Comparison of ENCODE assay signal across 8 cellular contexts in genomic region chr2:235779444-235779896, GRCh38.
DNase-seq lines count a peak whose midpoint lies in the region; ATAC-seq, FAIRE-seq and TF ChIP-seq lines count a peak whose summit lies in the region.

No MANE protein-coding gene starts in this region.

- intact Hi-C loops in Caco-2 (cut with micrococcal nuclease; ENCODE audit: unreplicated experiment) = loop anchor here (1.0 kb wide), 1 partner anchor 402 kb away; no protein-coding TSS in a partner anchor
- intact Hi-C loops in kidney (cut with DNase I) = no loop called here

- H3K36me3 ChIP-seq in Caco-2 (ENCODE audit: control insufficient read depth, insufficient read depth, low read length) = no peaks in the 10 kb centered on the region
- H3K36me3 ChIP-seq in kidney (ENCODE audit: control insufficient read depth in 1 of 2, insufficient read depth in 2 of 2, low read length in 2 of 2) = no peaks in the 10 kb centered on the region

- H3K9me3 Mint-ChIP-seq in Caco-2 (ENCODE audit: unreplicated experiment) = no peaks in the 10 kb centered on the region

- H3K27me3 ChIP-seq in Caco-2 (replicated peaks; ENCODE audit: control insufficient read depth, insufficient read depth, low read length) = no peaks in the 10 kb centered on the region

- POLR2A ChIA-PET in Caco-2 (lab: Charles Lee) = no interaction called here

- peak; percentile 69 for ATAC-seq in GM21717 (IDR thresholded peaks at IDR 0.05; ENCODE audit: unreplicated experiment)
- no peak for ATAC-seq in HG02840 (IDR thresholded peaks at IDR 0.05; ENCODE audit: low FRiP score, unreplicated experiment)

- FAIRE-seq in kidney (lab: Jason Lieb, UNC) = no peak

- peaks cover 14% of the 10 kb centered on the region for H3K36me3 Mint-ChIP-seq in Caco-2 (ENCODE audit: insufficient read depth, unreplicated experiment)

- H3K4me3 ChIP-seq in Caco-2 (ENCODE audit: low read depth, low read length) (no peak overlapping the region), kidney (ENCODE audit: low read length in 2 of 2) (no peak overlapping the region)

- TF ChIP-seq CTCF in Caco-2 (IDR thresholded peaks at IDR 0.05; ENCODE audit: insufficient read depth in 1 of 2, low read depth in 1 of 2, low read length in 1 of 2, severe bottlenecking in 1 of 2, unreplicated experiment in 1 of 2) (peak; percentile 50 to 83), VCaP (conservative IDR thresholded peaks at IDR 0.05) (peak; percentile 96), kidney (IDR thresholded peaks at IDR 0.05; ENCODE audit: borderline replicate concordance, extremely low read depth, insufficient read depth) (peak; percentile 85)

- H3K27ac ChIP-seq in VCaP (no peak overlapping the region), caudate nucleus (ENCODE audit: low read depth, low read length) (no peak overlapping the region), kidney (ENCODE audit: low read depth in 2 of 2, low read length in 2 of 2) (no peak overlapping the region)

- H3K9ac ChIP-seq in kidney (ENCODE audit: low read length in 2 of 2) = no peak overlapping the region

- no peak overlapping the region for H3K27ac Mint-ChIP-seq in Caco-2 (ENCODE audit: unreplicated experiment)

- CTCF ChIA-PET in Caco-2 (lab: Charles Lee) = interaction anchor here (0.5 to 2.0 kb wide), 6 partner anchors 10 to 401 kb away, joined by 3 to 16 read pairs (median 5); partner anchors contain the start of gene GBX2

- H3K4me1 Mint-ChIP-seq in Caco-2 (ENCODE audit: low read depth, unreplicated experiment) = no peaks in the 10 kb centered on the region

- H3K27me3 Mint-ChIP-seq in Caco-2 (ENCODE audit: insufficient read depth, unreplicated experiment) = no peaks in the 10 kb centered on the region

- H3K4me3 Mint-ChIP-seq in Caco-2 (ENCODE audit: unreplicated experiment) = no peak overlapping the region

- no TSS peak for BruUV-seq in Caco-2 (replicated peaks; lab: Mats Ljungman, UMichigan)

- peak; percentile 75 to 78 for DNase-seq in Caco-2
- DNase-seq in NCI-H1930 (lab: John Stamatoyannopoulos, UW) = peak; percentile 30 to 58
- peak in 51 of 61 donors; percentile 6 to 78 (median 41) for DNase-seq in caudate nucleus (lab: John Stamatoyannopoulos, UW)
- peak; percentile 82 for DNase-seq in kidney
- DNase-seq in stimulated activated CD4-positive, alpha-beta T cell treated with anti-CD3 and anti-CD28 coated beads, Interleukin-2, amount 100 ng/mL, for 24 hours = peak; percentile 63 to 76

- H3K4me1 ChIP-seq in Caco-2 = no peaks in the 10 kb centered on the region
- H3K4me1 ChIP-seq in kidney (ENCODE audit: control insufficient read depth in 1 of 2, insufficient read depth in 1 of 2, low read depth in 1 of 2, low read length in 2 of 2) = no peaks in the 10 kb centered on the region

- no peaks in the 10 kb centered on the region for H3K9me3 ChIP-seq in Caco-2
- no peaks in the 10 kb centered on the region for H3K9me3 ChIP-seq in kidney (ENCODE audit: control insufficient read depth in 1 of 2, low read length in 2 of 2)
